21 cellular contexts compared by ENCODE assay signal in genomic region chr12:54144738-54145137, GRCh38.
"Had no signal": no experiment of that assay in that cellular context is flagged by ENCODE, and none has a peak within 500 bp of the region (broad histone marks: within the 10 kb centered on the region; RNA-seq: fewer than 3 reads in every experiment).

No MANE protein-coding gene starts in this region.

- H3K4me3 ChIP-seq: esophagus squamous epithelium, lower lobe of right lung, pancreas, right lobe of liver, suprapubic skin had no signal

- DNase-seq: cortex of kidney; effector memory CD8-positive, alpha-beta T cell; erythroblast; esophagus squamous epithelium; hypothalamus; immature natural killer cell; islet precursor cell; left ventricle myocardium superior; lower lobe of right lung; natural killer cell; occipital lobe; pancreas; right lobe of liver; small intestine; stimulated activated CD4-positive, alpha-beta T cell treated with anti-CD3 and anti-CD28 coated beads, Interleukin-15, amount 100 ng/mL, for 24 hours; stimulated activated CD4-positive, alpha-beta T cell treated with anti-CD3 and anti-CD28 coated beads, Interleukin-2, amount 100 ng/mL, for 48 hours; stimulated activated naive CD4-positive, alpha-beta T cell; stimulated activated naive CD8-positive, alpha-beta T cell treated with anti-CD3 and anti-CD28 coated beads, Interleukin-15, amount 100 ng/mL, for 72 hours had no signal

- H3K4me3 Mint-ChIP-seq: effector memory CD8-positive, alpha-beta T cell; immature natural killer cell; natural killer cell; stimulated activated naive CD8-positive, alpha-beta T cell treated with anti-CD3 and anti-CD28 coated beads, Interleukin-15, amount 100 ng/mL, for 72 hours; type B pancreatic cell had no signal

- H3K36me3 ChIP-seq: esophagus squamous epithelium, lower lobe of right lung, pancreas, right lobe of liver, suprapubic skin had no signal

- H3K27ac ChIP-seq: esophagus squamous epithelium, lower lobe of right lung, pancreas, right lobe of liver, suprapubic skin had no signal

- H3K4me1 Mint-ChIP-seq: immature natural killer cell; natural killer cell; stimulated activated naive CD8-positive, alpha-beta T cell treated with anti-CD3 and anti-CD28 coated beads, Interleukin-15, amount 100 ng/mL, for 72 hours had no signal

- H3K27me3 ChIP-seq: pancreas, right lobe of liver, suprapubic skin had no signal

- H3K36me3 Mint-ChIP-seq: natural killer cell had no signal

- H3K9me3 Mint-ChIP-seq: effector memory CD8-positive, alpha-beta T cell; immature natural killer cell; natural killer cell; stimulated activated naive CD8-positive, alpha-beta T cell treated with anti-CD3 and anti-CD28 coated beads, Interleukin-15, amount 100 ng/mL, for 72 hours; type B pancreatic cell had no signal

- H3K4me1 ChIP-seq: lower lobe of right lung, pancreas, right lobe of liver had no signal

- H3K27ac Mint-ChIP-seq: effector memory CD8-positive, alpha-beta T cell; immature natural killer cell; natural killer cell; progenitor cell of endocrine pancreas; stimulated activated naive CD8-positive, alpha-beta T cell treated with anti-CD3 and anti-CD28 coated beads, Interleukin-15, amount 100 ng/mL, for 72 hours; type B pancreatic cell had no signal

- H3K9me3 ChIP-seq: esophagus squamous epithelium, lower lobe of right lung, pancreas, right lobe of liver, suprapubic skin had no signal
